ENCODE assay signal across 12 cellular contexts in the genomic region with DNA sequence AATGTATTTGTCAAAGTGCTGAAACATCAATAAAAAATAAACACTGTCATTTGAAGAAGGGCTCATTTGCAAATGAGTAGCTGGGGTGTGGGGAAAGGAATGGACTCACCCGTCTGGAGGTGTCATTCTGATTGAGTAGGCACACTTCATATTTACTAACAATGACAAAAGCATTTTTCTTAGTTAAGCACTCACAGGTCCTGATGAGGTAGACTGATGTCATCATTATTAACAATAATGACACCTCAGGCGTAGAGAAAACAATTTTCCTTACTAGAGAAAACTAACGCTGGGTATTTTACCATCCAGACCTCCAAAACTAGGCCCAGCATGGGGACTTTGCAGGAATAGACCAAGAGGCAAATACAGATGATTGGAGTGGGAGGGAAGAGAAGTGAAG.
"Had no signal": no experiment of that assay in that cellular context is flagged by ENCODE, and none has a peak within 500 bp of the region (broad histone marks: within the 10 kb centered on the region; RNA-seq: fewer than 3 reads in every experiment).

No MANE protein-coding gene starts in this region.

- H3K27ac ChIP-seq: dorsolateral prefrontal cortex, lower lobe of right lung, VCaP had no signal

- H3K9me3 ChIP-seq: lower lobe of right lung, thyroid gland had no signal

- FAIRE-seq: frontal cortex had no signal

- DNase-seq: activated naive CD4-positive, alpha-beta T cell; activated T-cell treated with anti-CD3 and anti-CD28 coated beads for 4 hours; amniotic stem cell; caudate nucleus; dorsolateral prefrontal cortex; hypothalamus; lower lobe of right lung; nucleus accumbens; stimulated activated naive CD4-positive, alpha-beta T cell had no signal

- H3K27me3 ChIP-seq: dorsolateral prefrontal cortex, thyroid gland had no signal

- H3K4me3 ChIP-seq: dorsolateral prefrontal cortex, lower lobe of right lung, thyroid gland had no signal

- H3K36me3 ChIP-seq: lower lobe of right lung, thyroid gland had no signal

- H3K4me1 ChIP-seq: lower lobe of right lung had no signal
